ENCODE assay signal across 30 cellular contexts in genomic region chr3:148756306-148756705, GRCh38. TPM values are rescaled to one million over a fixed set of nuclear protein-coding genes. Genes with fewer than 3 reads are reported as not detected.
"Had no signal": no experiment of that assay in that cellular context is flagged by ENCODE, and none has a peak within 500 bp of the region (broad histone marks: within the 10 kb centered on the region; RNA-seq: fewer than 3 reads in every experiment).

No MANE protein-coding gene starts in this region.

- H3K4me3 ChIP-seq: adrenal gland, ascending aorta, lower lobe of right lung, stomach, suprapubic skin, tibial nerve had no signal

- H3K27ac Mint-ChIP-seq: activated B cell treated with CpG ODN at 0.5 μM for 24 hours; activated CD4-positive, alpha-beta T cell treated with anti-CD3 and anti-CD28 coated beads for 36 hours; activated naive CD8-positive, alpha-beta T cell; activated T-helper 2 cell treated with anti-CD3 and anti-CD28 coated beads, Interferon-gamma antibody, Interleukin-2, Interleukin-4, amounts not matched to agents 10 μg/mL and 5 μg/mL and 100 μg/mL, durations not matched to agents 14 hours and 24 hours and 36 hours; naive B cell; stimulated activated memory B cell treated with anti-CD40 and anti-IgM and Interleukin-4, amounts not matched to agents 10 μg/mL and 1 μg/mL and 100 μg/mL, for 72 hours had no signal

- H3K4me1 ChIP-seq: adrenal gland, ascending aorta, foreskin keratinocyte, stomach had no signal

- H3K9me3 ChIP-seq: adrenal gland, ascending aorta, lower lobe of right lung, stomach, suprapubic skin, tibial nerve had no signal

- H3K27me3 ChIP-seq: adrenal gland, ascending aorta, brain microvascular endothelial cell, foreskin keratinocyte, suprapubic skin, tibial nerve had no signal

- H3K27ac ChIP-seq: adrenal gland, ascending aorta, brain microvascular endothelial cell, foreskin keratinocyte, lower lobe of right lung, stomach had no signal

- ATAC-seq: activated CD4-positive, alpha-beta T cell treated with anti-CD3 and anti-CD28 coated beads for 36 hours; activated T-cell treated with anti-CD3 and anti-CD28 coated beads, Interleukin-2, amount 50 U/mL, for 4 hours; foreskin keratinocyte; left lobe of liver; lower lobe of right lung; stimulated activated memory B cell treated with anti-CD40 and anti-IgM and Interleukin-4, amounts not matched to agents 10 μg/mL and 1 μg/mL and 100 μg/mL, for 72 hours had no signal

- H3K36me3 Mint-ChIP-seq: activated naive CD8-positive, alpha-beta T cell; naive B cell; stimulated activated memory B cell treated with anti-CD40 and anti-IgM and Interleukin-4, amounts not matched to agents 10 μg/mL and 1 μg/mL and 100 μg/mL, for 72 hours had no signal

- DNase-seq: activated B cell treated with CpG ODN at 0.5 μM for 24 hours; activated CD4-positive, alpha-beta T cell treated with anti-CD3 and anti-CD28 coated beads for 36 hours; activated CD4-positive, alpha-beta T cell treated with anti-CD3 and anti-CD28 coated beads, Interleukin-2, amount 50 U/mL, for 4 hours; activated CD8-positive, alpha-beta memory T cell treated with anti-CD3 and anti-CD28 coated beads for 24 hours; activated CD8-positive, alpha-beta memory T cell treated with anti-CD3 and anti-CD28 coated beads, Interleukin-2, amount 50 U/mL, for 4 hours; activated naive CD4-positive, alpha-beta T cell; activated T-cell treated with anti-CD3 and anti-CD28 coated beads, Interleukin-2, amount 50 U/mL, for 4 hours; adrenal gland; brain microvascular endothelial cell; central memory CD4-positive, alpha-beta T cell; dermis blood vessel endothelial cell; effector CD8-positive, alpha-beta T cell; erythroblast; foreskin keratinocyte; lower lobe of right lung; mesendoderm; naive B cell; small intestine; stimulated activated CD4-positive, alpha-beta T cell treated with anti-CD3 and anti-CD28 coated beads, Interleukin-2, amount 100 ng/mL, for 24 hours; stomach had no signal

- H3K27me3 Mint-ChIP-seq: activated B cell treated with CpG ODN at 0.5 μM for 24 hours; activated CD4-positive, alpha-beta T cell treated with anti-CD3 and anti-CD28 coated beads for 36 hours; activated naive CD8-positive, alpha-beta T cell; stimulated activated memory B cell treated with anti-CD40 and anti-IgM and Interleukin-4, amounts not matched to agents 10 μg/mL and 1 μg/mL and 100 μg/mL, for 72 hours had no signal

- H3K4me1 Mint-ChIP-seq: activated B cell treated with CpG ODN at 0.5 μM for 24 hours; activated CD4-positive, alpha-beta T cell treated with anti-CD3 and anti-CD28 coated beads for 36 hours; naive B cell; stimulated activated memory B cell treated with anti-CD40 and anti-IgM and Interleukin-4, amounts not matched to agents 10 μg/mL and 1 μg/mL and 100 μg/mL, for 72 hours had no signal

- H3K9me3 Mint-ChIP-seq: activated B cell treated with CpG ODN at 0.5 μM for 24 hours; activated T-cell treated with anti-CD3 and anti-CD28 coated beads, Interleukin-2, amount 50 U/mL, for 4 hours; activated T-helper 2 cell treated with anti-CD3 and anti-CD28 coated beads, Interferon-gamma antibody, Interleukin-2, Interleukin-4, amounts not matched to agents 10 μg/mL and 5 μg/mL and 100 μg/mL, durations not matched to agents 14 hours and 24 hours and 36 hours; stimulated activated memory B cell treated with anti-CD40 and anti-IgM and Interleukin-4, amounts not matched to agents 10 μg/mL and 1 μg/mL and 100 μg/mL, for 72 hours had no signal

- H3K4me3 Mint-ChIP-seq: activated B cell treated with CpG ODN at 0.5 μM for 24 hours; activated CD4-positive, alpha-beta T cell treated with anti-CD3 and anti-CD28 coated beads for 36 hours; activated naive CD8-positive, alpha-beta T cell; activated T-cell treated with anti-CD3 and anti-CD28 coated beads, Interleukin-2, amount 50 U/mL, for 4 hours; naive B cell; neural crest cell; stimulated activated memory B cell treated with anti-CD40 and anti-IgM and Interleukin-4, amounts not matched to agents 10 μg/mL and 1 μg/mL and 100 μg/mL, for 72 hours had no signal

- H3K36me3 ChIP-seq: adrenal gland, ascending aorta, brain microvascular endothelial cell, lower lobe of right lung, stomach, suprapubic skin, tibial nerve had no signal

RNA-seq across cellular contexts. Expression of gene AGTR1, which starts 58.6 kb away (rescaled TPM):
- total RNA-seq: activated B cell treated with CpG ODN at 0.5 μM for 24 hours; activated CD4-positive, alpha-beta T cell treated with anti-CD3 and anti-CD28 coated beads for 36 hours; activated T-cell treated with anti-CD3 and anti-CD28 coated beads, Interleukin-2, amount 50 U/mL, for 4 hours; activated T-helper 2 cell treated with anti-CD3 and anti-CD28 coated beads, Interferon-gamma antibody, Interleukin-2, Interleukin-4, amounts not matched to agents 10 μg/mL and 5 μg/mL and 100 μg/mL, durations not matched to agents 14 hours and 24 hours and 36 hours; foreskin keratinocyte; kidney epithelial cell; renal cortical epithelial cell had no signal
- polyA plus RNA-seq: foreskin keratinocyte had no signal
